Comparison of ENCODE assay signal across 9 cellular contexts in the genomic region with DNA sequence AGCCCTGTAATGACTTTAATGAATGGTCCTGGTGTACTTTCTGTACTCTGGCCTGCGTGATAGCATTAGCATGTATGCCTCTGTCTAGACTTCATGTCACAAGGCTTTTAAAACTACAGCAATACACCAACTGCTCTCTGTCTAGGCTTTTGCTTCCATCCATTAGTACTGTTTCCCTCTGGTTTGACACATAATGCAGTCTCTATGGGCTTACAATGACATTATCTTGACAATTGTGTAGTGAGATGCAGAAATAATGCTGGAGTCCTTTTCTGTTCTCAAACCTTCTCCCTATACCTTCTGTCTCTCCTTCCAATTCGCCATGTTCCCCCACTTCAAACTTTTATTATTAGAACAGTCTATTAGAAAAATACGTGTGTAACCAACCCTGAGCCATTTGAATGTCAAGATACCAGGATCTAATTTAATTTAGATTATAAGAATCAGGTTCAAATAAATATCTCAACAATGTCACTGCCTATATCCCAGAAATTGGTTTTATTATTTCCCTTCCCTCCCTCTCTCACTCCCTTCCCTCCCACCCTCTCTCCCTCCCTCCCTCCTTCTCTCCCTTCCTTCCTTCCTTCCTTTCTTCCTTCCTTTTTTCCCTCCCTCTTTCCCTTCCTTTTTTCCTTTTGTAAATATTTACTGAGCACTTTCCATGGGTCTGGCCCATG. TPM values are rescaled to one million over a fixed set of nuclear protein-coding genes. Genes with fewer than 3 reads are reported as not detected.
"Had no signal": no experiment of that assay in that cellular context is flagged by ENCODE, and none has a peak within 500 bp of the region (broad histone marks: within the 10 kb centered on the region; RNA-seq: fewer than 3 reads in every experiment).

No MANE protein-coding gene starts in this region.

- DNase-seq: IMR-90, KBM-7, KG1 had no signal

- H3K4me3 ChIP-seq: K562 had no signal

- H3K27ac ChIP-seq: HL-60 had no signal

- ATAC-seq: K562 had no signal

- FAIRE-seq: HTR-8/SVneo, K562 had no signal

RNA-seq across cellular contexts. Expression of gene C8A, which starts 8.9 kb away (rescaled TPM):
- total RNA-seq: HT-29, HT1080, IMR-90 had no signal
- polyA plus RNA-seq: IgD-negative memory B cell, IMR-90, K562 had no signal

RNA-seq across cellular contexts. Expression of gene FYB2, which starts 44.2 kb away (rescaled TPM):
- total RNA-seq: HT-29, HT1080, K562 had no signal
- polyA plus RNA-seq: IgD-negative memory B cell, IMR-90, K562 had no signal
